In the genomic region with DNA sequence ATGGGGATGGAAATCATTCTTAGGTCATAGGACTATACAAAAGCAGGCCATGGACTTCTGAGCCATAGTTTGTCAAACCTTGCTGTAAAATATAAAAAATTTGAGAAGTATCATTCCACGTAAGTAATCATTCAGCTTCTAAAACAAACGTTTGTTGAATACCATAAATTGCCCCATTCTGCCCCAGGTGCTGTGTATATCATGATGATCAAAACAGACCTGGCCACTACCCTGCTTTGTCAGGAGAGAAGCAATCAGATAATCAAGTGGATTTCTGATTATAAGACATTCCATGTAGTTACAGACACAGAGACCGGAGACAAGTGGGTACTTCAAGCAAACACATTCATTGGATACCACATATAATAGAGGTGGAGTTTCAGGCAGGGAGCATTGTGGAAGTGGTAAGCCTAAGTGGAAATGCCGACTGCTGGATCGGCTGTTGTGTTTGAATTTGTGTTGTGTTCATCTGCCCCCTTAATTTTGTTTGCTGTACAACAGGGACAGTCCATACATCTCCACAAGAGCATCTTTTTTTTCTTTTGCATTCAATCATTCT, we compare ENCODE assay signal across 14 cellular contexts.
A peak's percentile ranks its signal among the peaks of the same experiment; 100 is the strongest.
DNase-seq lines count a peak whose midpoint lies in the region; ATAC-seq, FAIRE-seq and TF ChIP-seq lines count a peak whose summit lies in the region.
"Had no signal": no experiment of that assay in that cellular context is flagged by ENCODE, and none has a peak within 500 bp of the region (broad histone marks: within the 10 kb centered on the region; RNA-seq: fewer than 3 reads in every experiment).

No MANE protein-coding gene starts in this region.

- H3K23ac ChIP-seq in mesenchymal stem cell (ENCODE audit: low read length in 2 of 2) = no peak overlapping the region

- no peak overlapping the region for H3K4me3 ChIP-seq in ACC112 (ENCODE audit: low read depth, low read length)
- no peak overlapping the region for H3K4me3 ChIP-seq in mesenchymal stem cell (ENCODE audit: insufficient read depth in 1 of 2, low read depth in 1 of 2, low read length in 2 of 2)
- H3K4me3 ChIP-seq in HAP-1 = no peak overlapping the region
- H3K4me3 ChIP-seq: GM23248 had no signal

- H3K79me1 ChIP-seq in mesenchymal stem cell (replicated peaks; ENCODE audit: low read length, poor library complexity, severe bottlenecking) = peaks cover 23% of the 10 kb centered on the region

- H4K91ac ChIP-seq in mesenchymal stem cell (ENCODE audit: low read length) = no peak overlapping the region

- H2AK5ac ChIP-seq in mesenchymal stem cell (ENCODE audit: low read length, severe bottlenecking) = no peak overlapping the region

- no peak overlapping the region for H3K4ac ChIP-seq in mesenchymal stem cell (ENCODE audit: low read depth in 1 of 2, low read length in 2 of 2)

- no peak for FAIRE-seq in GM19239 (lab: Jason Lieb, UNC)

- H2BK120ac ChIP-seq in mesenchymal stem cell (ENCODE audit: low read depth, low read length) = no peak overlapping the region

- H3K14ac ChIP-seq in mesenchymal stem cell (ENCODE audit: low read length in 2 of 2) = no peak overlapping the region

- H3K9me3 ChIP-seq in CD4-positive, alpha-beta T cell (ENCODE audit: control insufficient read depth, low read length) = no peaks in the 10 kb centered on the region
- H3K9me3 ChIP-seq in mesenchymal stem cell (ENCODE audit: control insufficient read depth, low read length) (no peaks in the 10 kb centered on the region), HAP-1 (no peaks in the 10 kb centered on the region)

- H3K27me3 ChIP-seq in ACC112 (ENCODE audit: insufficient read depth, low read length) (no peaks in the 10 kb centered on the region), mesenchymal stem cell (ENCODE audit: control insufficient read depth in 1 of 2, insufficient read depth in 1 of 2, low read length in 2 of 2) (no peaks in the 10 kb centered on the region), HAP-1 (ENCODE audit: low read depth) (no peaks in the 10 kb centered on the region)
- H3K27me3 ChIP-seq in CD4-positive, alpha-beta T cell (ENCODE audit: control insufficient read depth, insufficient read depth, low read length) = no peaks in the 10 kb centered on the region

- WGBS in mesenchymal stem cell = 84% methylated on average over 4 of the region's 5 CpGs

- no peaks in the 10 kb centered on the region for H3K9me3 Mint-ChIP-seq in CD4-positive, alpha-beta T cell
- H3K9me3 Mint-ChIP-seq in activated CD4-positive, alpha-beta memory T cell treated with anti-CD3 and anti-CD28 coated beads for 36 hours = no peaks in the 10 kb centered on the region
- H3K9me3 Mint-ChIP-seq: brain had no signal

- intact Hi-C loops in CD4-positive, alpha-beta T cell (cut with DNase I, micrococcal nuclease) = no loop called here
- intact Hi-C loops in activated CD4-positive, alpha-beta memory T cell treated with anti-CD3 and anti-CD28 coated beads for 36 hours (cut with micrococcal nuclease) = no loop called here

- H3K36me3 Mint-ChIP-seq in CD4-positive, alpha-beta T cell (ENCODE audit: low read depth) = peaks cover 82% of the 10 kb centered on the region
- peaks cover 55% of the 10 kb centered on the region for H3K36me3 Mint-ChIP-seq in activated CD4-positive, alpha-beta memory T cell treated with anti-CD3 and anti-CD28 coated beads for 36 hours

- peaks cover 68% of the 10 kb centered on the region for H3K79me2 ChIP-seq in ACC112 (ENCODE audit: control insufficient read depth, insufficient read depth, low read length, unreplicated experiment)

- CTCF ChIA-PET in CD4-positive, alpha-beta T cell (lab: Charles Lee) = interaction anchor here (0.9 to 1.7 kb wide), 3 partner anchors 9 to 39 kb away, joined by 3 to 6 read pairs (median 3); no protein-coding TSS in a partner anchor
- CTCF ChIA-PET in activated CD4-positive, alpha-beta memory T cell treated with anti-CD3 and anti-CD28 coated beads for 36 hours (lab: Charles Lee) = no interaction called here

- peaks cover 98% of the 10 kb centered on the region for H3K4me1 Mint-ChIP-seq in CD4-positive, alpha-beta T cell (ENCODE audit: low read depth)
- H3K4me1 Mint-ChIP-seq in activated CD4-positive, alpha-beta memory T cell treated with anti-CD3 and anti-CD28 coated beads for 36 hours (ENCODE audit: low read depth) = peaks cover 92% of the 10 kb centered on the region

- no peak overlapping the region for H3K18ac ChIP-seq in mesenchymal stem cell (ENCODE audit: low read depth in 1 of 2, low read length in 2 of 2)

- no peak for TF ChIP-seq CTCF in CD4-positive, alpha-beta T cell (IDR thresholded peaks at IDR 0.05)

- H2AFZ ChIP-seq in ACC112 (ENCODE audit: low read length, unreplicated experiment) (no peak overlapping the region), mesenchymal stem cell (ENCODE audit: low read depth, low read length) (no peak overlapping the region)
- H2AFZ ChIP-seq: GM23248 had no signal

- H2BK5ac ChIP-seq in mesenchymal stem cell (ENCODE audit: low read depth, low read length, poor library complexity, severe bottlenecking) = no peak overlapping the region

- H3K4me1 ChIP-seq in ACC112 (ENCODE audit: control insufficient read depth, insufficient read depth, low read length, unreplicated experiment) (peaks cover 49% of the 10 kb centered on the region), mesenchymal stem cell (ENCODE audit: control insufficient read depth, insufficient read depth, low read depth, low read length) (peaks cover 2% of the 10 kb centered on the region), HAP-1 (peaks cover 26% of the 10 kb centered on the region)

- no peak for ATAC-seq in CD4-positive, alpha-beta T cell (ENCODE audit: poor library complexity)

- no peaks in the 10 kb centered on the region for H3K27me3 Mint-ChIP-seq in CD4-positive, alpha-beta T cell
- H3K27me3 Mint-ChIP-seq in activated CD4-positive, alpha-beta memory T cell treated with anti-CD3 and anti-CD28 coated beads for 36 hours = no peaks in the 10 kb centered on the region

- H2BK12ac ChIP-seq in mesenchymal stem cell (ENCODE audit: low read length in 2 of 2) = no peak overlapping the region

- peak overlapping the region; percentile 86 for H3K27ac Mint-ChIP-seq in CD4-positive, alpha-beta T cell
- H3K27ac Mint-ChIP-seq in activated CD4-positive, alpha-beta memory T cell treated with anti-CD3 and anti-CD28 coated beads for 36 hours = peak overlapping the region; percentile 62
- H3K27ac Mint-ChIP-seq: brain had no signal

- H4K8ac ChIP-seq in mesenchymal stem cell (ENCODE audit: low read length) = no peak overlapping the region

- H3K27ac ChIP-seq in ACC112 (ENCODE audit: low read depth, low read length) = peak overlapping the region; percentile 26; the same call in 1 of the 2 replicates
- H3K27ac ChIP-seq in CD4-positive, alpha-beta T cell (ENCODE audit: low read depth, low read length) = peak overlapping the region; percentile 38
- H3K27ac ChIP-seq in mesenchymal stem cell (ENCODE audit: low read length, poor library complexity, severe bottlenecking) = no peak overlapping the region
- no peak overlapping the region for H3K27ac ChIP-seq in substantia nigra (ENCODE audit: low read depth, low read length, poor library complexity, severe bottlenecking)
- H3K27ac ChIP-seq: GM23248 had no signal

- no peak overlapping the region for H3K9ac ChIP-seq in mesenchymal stem cell (ENCODE audit: low read length)
- H3K9ac ChIP-seq: GM23248 had no signal

- H3K4me2 ChIP-seq in mesenchymal stem cell (ENCODE audit: low read length, poor library complexity, severe bottlenecking) = no peak overlapping the region

- POLR2A ChIA-PET in CD4-positive, alpha-beta T cell (lab: Charles Lee) = interaction anchor here (1.3 to 7.1 kb wide), 12 partner anchors 11 to 64 kb away, joined by 3 to 107 read pairs (median 10); a partner anchor contains a TSS
- POLR2A ChIA-PET in activated CD4-positive, alpha-beta memory T cell treated with anti-CD3 and anti-CD28 coated beads for 36 hours (lab: Charles Lee) = no interaction called here

- H2BK15ac ChIP-seq in mesenchymal stem cell (ENCODE audit: low read depth, poor library complexity, severe bottlenecking) = no peak overlapping the region

- in situ Hi-C loops in HAP-1 (cut with MboI; ENCODE audit: low sequenced_read_pairs) = no loop called here

- no peak for DNase-seq in CD4-positive, alpha-beta T cell
- no peak for DNase-seq in activated CD4-positive, alpha-beta memory T cell treated with anti-CD3 and anti-CD28 coated beads for 36 hours
- DNase-seq in mesenchymal stem cell (peak; percentile 41), AG20443 (ENCODE audit: low spot score) (no peak), substantia nigra (lab: John Stamatoyannopoulos, UW) (no peak), HAP-1 (ENCODE audit: low spot score in 2 of 2) (no peak), GM19239 (ENCODE audit: insufficient read length, low spot score) (no peak)
- DNase-seq: activated CD8-positive, alpha-beta memory T cell treated with anti-CD3 and anti-CD28 coated beads, Interleukin-2, amount 50 U/mL, for 48 hours; GM23248; NCI-H146; posterior cingulate gyrus; stimulated activated CD4-positive, alpha-beta T cell treated with anti-CD3 and anti-CD28 coated beads, Interleukin-2, amount 100 ng/mL, for 24 hours had no signal

- peak overlapping the region; percentile 2 for H3K4me3 Mint-ChIP-seq in CD4-positive, alpha-beta T cell
- H3K4me3 Mint-ChIP-seq in activated CD4-positive, alpha-beta memory T cell treated with anti-CD3 and anti-CD28 coated beads for 36 hours = no peak overlapping the region
- H3K4me3 Mint-ChIP-seq: brain had no signal

- H3K36me3 ChIP-seq in ACC112 (ENCODE audit: insufficient read depth, low read length) (peaks cover 70% of the 10 kb centered on the region), mesenchymal stem cell (ENCODE audit: control insufficient read depth in 1 of 2, insufficient read depth in 2 of 2, low read depth in 1 of 2, low read length in 2 of 2) (peaks cover 13 to 93% of the 10 kb centered on the region in 2 experiments), HAP-1 (replicated peaks) (0 out of 2 replicates have a peak, but pooled peaks cover 3% of the 10 kb centered on the region)

Comparison
In these comparisons a context has a peak if more than half of its experiments do, and no peak if none do; other contexts are left out.
1. H3K27ac ChIP-seq: peak in ACC112 (single experiment) and CD4-positive, alpha-beta T cell (single experiment); none in mesenchymal stem cell (single experiment) and substantia nigra (single experiment).